22 cellular contexts compared by ENCODE assay signal in the genomic region with DNA sequence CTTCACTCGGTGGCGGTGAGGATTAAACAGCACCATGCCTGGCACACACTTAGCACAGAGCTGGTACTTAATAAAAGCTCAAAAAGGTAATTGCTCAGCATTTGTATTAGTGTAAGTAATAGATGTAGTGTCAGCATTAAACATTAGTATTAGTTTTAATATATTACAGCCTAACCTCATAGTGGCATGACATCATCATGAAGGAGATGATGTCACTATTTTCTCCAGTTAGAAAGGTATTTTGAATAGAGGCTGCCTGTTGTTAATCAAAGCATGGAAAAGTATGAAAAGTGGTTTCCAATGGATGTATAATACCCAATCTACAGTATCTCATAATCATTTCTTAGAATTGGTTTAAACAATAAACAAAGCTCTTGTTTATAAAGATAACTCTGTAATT. TPM values are rescaled to one million over a fixed set of nuclear protein-coding genes. Genes with fewer than 3 reads are reported as not detected.
DNase-seq lines count a peak whose midpoint lies in the region; ATAC-seq, FAIRE-seq and TF ChIP-seq lines count a peak whose summit lies in the region.
"Had no signal": no experiment of that assay in that cellular context is flagged by ENCODE, and none has a peak within 500 bp of the region (broad histone marks: within the 10 kb centered on the region; RNA-seq: fewer than 3 reads in every experiment).

No MANE protein-coding gene starts in this region.

- intact Hi-C loops in HepG2 (cut with micrococcal nuclease; ENCODE audit: unreplicated experiment) (no loop called here), right lobe of liver (cut with DNase I) (no loop called here), K562 (cut with micrococcal nuclease) (no loop called here)

- no peak for TF ChIP-seq EP300 in HepG2 (IDR thresholded peaks at IDR 0.05; ENCODE audit: low read depth in 2 of 2, low read length in 2 of 2)
- no peak for TF ChIP-seq EP300 in HepG2 (CRISPR knock-in tag; IDR thresholded peaks at IDR 0.05; ENCODE audit: borderline replicate concordance)
- no peak for TF ChIP-seq EP300 in K562 (IDR thresholded peaks at IDR 0.05; ENCODE audit: low read length)

- no peak overlapping the region for H3K4me3 Mint-ChIP-seq in osteocyte (ENCODE audit: unreplicated experiment)
- H3K4me3 Mint-ChIP-seq: CD4-positive, alpha-beta memory T cell had no signal

- BruUV-seq in HepG2 (replicated peaks; lab: Mats Ljungman, UMichigan) (no TSS peak), K562 (replicated peaks; lab: Mats Ljungman, UMichigan) (no TSS peak)

- H3K9me3 Mint-ChIP-seq in osteocyte (ENCODE audit: unreplicated experiment) = no peaks in the 10 kb centered on the region
- H3K9me3 Mint-ChIP-seq: CD4-positive, alpha-beta memory T cell had no signal

- H3K4me1 ChIP-seq in HepG2 (ENCODE audit: insufficient read depth, low read length) = no peaks in the 10 kb centered on the region
- no peaks in the 10 kb centered on the region for H3K4me1 ChIP-seq in right lobe of liver
- no peaks in the 10 kb centered on the region for H3K4me1 ChIP-seq in K562 (replicated peaks in 1 of 2; ENCODE audit: control insufficient read depth in 2 of 2, insufficient read depth in 2 of 2, low read length in 2 of 2)
- H3K4me1 ChIP-seq: BE2C had no signal

- POLR2A ChIA-PET in HepG2 (lab: Yijun Ruan, JAX) (no interaction called here), K562 (lab: Yijun Ruan, JAX) (interaction anchor here (1.3 kb wide), 1 partner anchor 12 kb away, joined by 6 read pairs; no protein-coding TSS in a partner anchor)

- no peaks in the 10 kb centered on the region for H3K9me1 ChIP-seq in K562 (ENCODE audit: control insufficient read depth, insufficient read depth, low read length)

- no peaks in the 10 kb centered on the region for H3K36me3 Mint-ChIP-seq in osteocyte (ENCODE audit: unreplicated experiment)
- H3K36me3 Mint-ChIP-seq: CD4-positive, alpha-beta memory T cell had no signal

- no peak for TF ChIP-seq CTCF in HepG2 (CRISPR knock-in tag; IDR thresholded peaks at IDR 0.05)
- TF ChIP-seq CTCF in right lobe of liver (IDR thresholded peaks at IDR 0.05) = no peak
- TF ChIP-seq CTCF in K562 (IDR thresholded peaks at IDR 0.05 in 2 of 3, conservative IDR thresholded peaks at IDR 0.05 in 1 of 3; ENCODE audit: insufficient read depth in 2 of 3, low read depth in 1 of 3, low read length in 3 of 3) = no peak
- TF ChIP-seq CTCF in osteocyte (IDR thresholded peaks at IDR 0.05) = no peak

- H3K27me3 ChIP-seq in HepG2 (ENCODE audit: control insufficient read depth in 1 of 2, insufficient read depth in 2 of 2, low read length in 2 of 2) (peaks cover 0 to 17% of the 10 kb centered on the region in 2 experiments; a peak in 2 of 5 replicates), right lobe of liver (no peaks in the 10 kb centered on the region), K562 (ENCODE audit: control insufficient read depth in 2 of 2, insufficient read depth in 2 of 2, low read length in 2 of 2) (peaks cover 0 to 16% of the 10 kb centered on the region in 2 experiments; a peak in 3 of 5 replicates)
- H3K27me3 ChIP-seq: BE2C; BLaER1 treated with 17β-estradiol and CSF1 and Interleukin-3, amounts not matched to agents 10 nM and 100 nM had no signal

- in situ Hi-C loops in HepG2 (cut with HindIII; ENCODE audit: extremely low pct_ligation_motif_present, low pct_unique_long_range_greater_than_20kb) = no loop called here
- in situ Hi-C loops in K562 (cut with MboI) = no loop called here

- H2AFZ ChIP-seq in HepG2 (ENCODE audit: low read length) (no peak overlapping the region), K562 (ENCODE audit: low read depth, low read length) (no peak overlapping the region)

- no peak for FAIRE-seq in HepG2 (lab: Jason Lieb, UNC)
- no peak for FAIRE-seq in K562 (lab: Jason Lieb, UNC)
- FAIRE-seq: A204.1, G401.6, GM19239 had no signal

- H3K27me3 Mint-ChIP-seq in osteocyte (ENCODE audit: unreplicated experiment) = peaks cover 6% of the 10 kb centered on the region

- no peak overlapping the region for H3K27ac ChIP-seq in HepG2 (ENCODE audit: extremely low read length, insufficient read depth, low read length)
- no peak overlapping the region for H3K27ac ChIP-seq in right lobe of liver
- no peak overlapping the region for H3K27ac ChIP-seq in K562 (ENCODE audit: extremely low read depth, low read depth, low read length)
- H3K27ac ChIP-seq: 22Rv1; BLaER1 treated with 17β-estradiol and CSF1 and Interleukin-3, amounts not matched to agents 10 nM and 100 nM had no signal

- 44% methylated on average over 2 of the region's 2 CpGs for WGBS in HepG2 (ENCODE audit: low lambda C conversion rate)
- 100% methylated on average over 2 of the region's 2 CpGs for WGBS in right lobe of liver (ENCODE audit: insufficient coverage, low coverage, low lambda C conversion rate, missing lambda C conversion rate)
- 4% methylated on average over 2 of the region's 2 CpGs for WGBS in K562 (ENCODE audit: insufficient coverage, low coverage, missing lambda C conversion rate)

- H3K4me1 Mint-ChIP-seq in osteocyte (ENCODE audit: unreplicated experiment) = no peaks in the 10 kb centered on the region
- H3K4me1 Mint-ChIP-seq: CD4-positive, alpha-beta memory T cell had no signal

- H3K4me3 ChIP-seq in HepG2 (replicated peaks in 1 of 3; ENCODE audit: insufficient read depth in 1 of 3, low read depth in 2 of 3, low read length in 3 of 3) = no peak overlapping the region
- H3K4me3 ChIP-seq in right lobe of liver = no peak overlapping the region
- no peak overlapping the region for H3K4me3 ChIP-seq in K562
- H3K4me3 ChIP-seq: BLaER1 treated with 17β-estradiol and CSF1 and Interleukin-3, amounts not matched to agents 10 nM and 100 nM had no signal

- no peaks in the 10 kb centered on the region; the same call in 1 of the 2 replicates for H4K20me1 ChIP-seq in HepG2 (ENCODE audit: insufficient read depth, low read length)
- H4K20me1 ChIP-seq in K562 (replicated peaks; ENCODE audit: control insufficient read depth, insufficient read depth, low read length) = no peaks in the 10 kb centered on the region
- H4K20me1 ChIP-seq: BLaER1 treated with 17β-estradiol and CSF1 and Interleukin-3, amounts not matched to agents 10 nM and 100 nM had no signal

- H3K36me3 ChIP-seq in HepG2 (replicated peaks in 1 of 2; ENCODE audit: control insufficient read depth in 1 of 2, insufficient read depth in 2 of 2, low read length in 2 of 2) (no peaks in the 10 kb centered on the region), right lobe of liver (no peaks in the 10 kb centered on the region), K562 (ENCODE audit: control insufficient read depth, insufficient read depth, low read length) (no peaks in the 10 kb centered on the region)
- H3K36me3 ChIP-seq: BE2C; BLaER1 treated with 17β-estradiol and CSF1 and Interleukin-3, amounts not matched to agents 10 nM and 100 nM had no signal

- TF ChIP-seq POLR2A in HepG2 (IDR thresholded peaks at IDR 0.05; ENCODE audit: insufficient read depth in 1 of 2, low read depth in 2 of 2, low read length in 2 of 2) = no peak
- no peak for TF ChIP-seq POLR2A in right lobe of liver (IDR thresholded peaks at IDR 0.05)
- no peak for TF ChIP-seq POLR2A in K562 (conservative IDR thresholded peaks at IDR 0.05)

- H3K79me2 ChIP-seq in HepG2 (ENCODE audit: insufficient read depth, low read length) (no peaks in the 10 kb centered on the region), K562 (ENCODE audit: control insufficient read depth, insufficient read depth, low read length) (no peaks in the 10 kb centered on the region)

- DNase-seq in HepG2 (ENCODE audit: low spot score) = no peak
- DNase-seq in right lobe of liver = no peak
- no peak for DNase-seq in K562 (ENCODE audit: extremely low read depth in 1 of 4, low spot score in 3 of 4)
- peak; percentile 40 for DNase-seq in osteocyte (ENCODE audit: extremely low spot score, unreplicated experiment)
- no peak for DNase-seq in NCI-H345 treated with DMSO at 0.1 percent for 48 hours (lab: John Stamatoyannopoulos, UW; ENCODE audit: unreplicated experiment)
- DNase-seq in activated effector memory CD4-positive, alpha-beta T cell treated with anti-CD3 and anti-CD28 coated beads, Interleukin-2, amount 50 U/mL, for 16 hours = no peak
- DNase-seq: ACHN; AML-193; BE2C; Calu3; CD4-positive, alpha-beta memory T cell; COR-L47; DMS53; DMS79 treated with DMSO at 0.1 percent for 48 hours; GOT3; H7; HCEC 1CT had no signal

- ATAC-seq in HepG2 (no peak), right lobe of liver (no peak), K562 (no peak)

- H3K4me2 ChIP-seq in HepG2 (ENCODE audit: low read depth, low read length) (no peak overlapping the region), K562 (ENCODE audit: insufficient read depth, low read length) (no peak overlapping the region)
- H3K4me2 ChIP-seq: BLaER1 treated with 17β-estradiol and CSF1 and Interleukin-3, amounts not matched to agents 10 nM and 100 nM had no signal

- no peak overlapping the region for H3K27ac Mint-ChIP-seq in osteocyte (ENCODE audit: unreplicated experiment)
- H3K27ac Mint-ChIP-seq: CD4-positive, alpha-beta memory T cell had no signal

- H3K9ac ChIP-seq in HepG2 (ENCODE audit: insufficient read depth, low read depth, low read length) (no peak overlapping the region), K562 (ENCODE audit: insufficient read depth in 1 of 2, low read depth in 2 of 2, low read length in 2 of 2) (no peak overlapping the region)
- H3K9ac ChIP-seq: BLaER1 treated with 17β-estradiol and CSF1 and Interleukin-3, amounts not matched to agents 10 nM and 100 nM had no signal

- CTCF ChIA-PET in HepG2 (lab: Yijun Ruan, JAX; ENCODE audit: low intra/inter-chr PET ratio, low total read pairs) (no interaction called here), K562 (lab: Yijun Ruan, JAX; ENCODE audit: low intra/inter-chr PET ratio) (no interaction called here)

- H3K9me3 ChIP-seq in HepG2 (ENCODE audit: low read length) = no peaks in the 10 kb centered on the region
- no peaks in the 10 kb centered on the region for H3K9me3 ChIP-seq in right lobe of liver
- H3K9me3 ChIP-seq in K562 (replicated peaks; ENCODE audit: control insufficient read depth, insufficient read depth, low read depth, low read length) = no peaks in the 10 kb centered on the region
- H3K9me3 ChIP-seq: BE2C; BLaER1 treated with 17β-estradiol and CSF1 and Interleukin-3, amounts not matched to agents 10 nM and 100 nM had no signal

- TF ChIP-seq RAD21 in HepG2 (CRISPR knock-in tag; IDR thresholded peaks at IDR 0.05) = no peak
- TF ChIP-seq RAD21 in K562 (CRISPR knock-in tag; conservative IDR thresholded peaks at IDR 0.05 in 1 of 2, IDR thresholded peaks at IDR 0.05 in 1 of 2) = no peak

RNA-seq across cellular contexts. Expression of a gene that starts 49.0 kb away (rescaled TPM):
- total RNA-seq in HepG2 (2016; rRNA removed; fragmentation: Illumina TruSeq; extraction: Trizol) = 1.9 and 2.1 TPM in 2 replicates
- 0.20 and 0.26 TPM in 2 replicates for total RNA-seq in HepG2 (2016; cell fraction: cytosol; rRNA removed; fragmentation: Illumina TruSeq; extraction: Trizol; ENCODE audit: low read depth)
- 1.7 and 2.0 TPM in 2 replicates for total RNA-seq in HepG2 (2016; cell fraction: insoluble cytoplasmic fraction; rRNA removed; fragmentation: Illumina TruSeq; extraction: Trizol)
- 0.99 and 1.1 TPM in 2 replicates for total RNA-seq in HepG2 (2016; cell fraction: membrane; rRNA removed; fragmentation: Illumina TruSeq; extraction: Trizol)
- 2.1 and 3.3 TPM in 2 replicates for total RNA-seq in HepG2 (2016; cell fraction: nucleus; rRNA removed; fragmentation: Illumina TruSeq; extraction: Trizol)
- polyA plus RNA-seq in HepG2 (2011; rRNA removed) = 3.0 and 3.9 TPM in 2 replicates
- 3.7 and 4.4 TPM in 2 replicates for polyA plus RNA-seq in HepG2 (2011; cell fraction: cytosol; rRNA removed)
- 6.0 and 8.6 TPM in 2 replicates for polyA plus RNA-seq in HepG2 (2011; cell fraction: nucleus; rRNA removed)
- 4.4 and 7.1 TPM in 2 replicates for polyA plus RNA-seq in HepG2 (2012)
- polyA plus RNA-seq in HepG2 (2016; cell fraction: cytosol; fragmentation: Illumina TruSeq; extraction: Trizol; ENCODE audit: low read depth) = 0.21 and 0.40 TPM in 2 replicates
- 1.4 and 2.4 TPM in 2 replicates for polyA plus RNA-seq in HepG2 (2016; cell fraction: insoluble cytoplasmic fraction; fragmentation: Illumina TruSeq; extraction: Trizol; ENCODE audit: low read depth)
- polyA plus RNA-seq in HepG2 (2016; cell fraction: membrane; fragmentation: Illumina TruSeq; extraction: Trizol; ENCODE audit: low read depth) = 0.76 and 0.80 TPM in 2 replicates
- 2.7 and 2.8 TPM in 2 replicates for polyA plus RNA-seq in HepG2 (2016; cell fraction: nucleus; fragmentation: Illumina TruSeq; extraction: Trizol; ENCODE audit: insufficient read depth, low read depth)
- 6.4 TPM in 1 of 2 replicates, not detected in the other for polyA minus RNA-seq in HepG2 (2011; rRNA and poly(A)+ RNA removed; ENCODE audit: low replicate concordance)
- polyA minus RNA-seq in HepG2 (2011; cell fraction: cytosol; rRNA and poly(A)+ RNA removed) = 2.1 and 2.5 TPM in 2 replicates
- polyA minus RNA-seq in HepG2 (2011; cell fraction: nucleus; rRNA and poly(A)+ RNA removed) = 4.4 and 5.8 TPM in 2 replicates
- 1 to 10 TPM in 1 of 6 experiments, under 1 TPM in 2, not detected in 3; 0.62 to 1.3 (median 0.80) TPM for total RNA-seq in right lobe of liver
- total RNA-seq in K562 (2011; cell fraction: chromatin; rRNA removed; ENCODE audit: low replicate concordance) = 0.79 TPM in 1 of 2 replicates, not detected in the other
- 0.92 and 1.2 TPM in 2 replicates for total RNA-seq in K562 (2011; cell fraction: nucleolus; rRNA removed)
- 0.66 TPM in 1 of 2 replicates, not detected in the other for total RNA-seq in K562 (2011; cell fraction: nucleoplasm; rRNA removed)
- total RNA-seq in K562 (2014; rRNA removed) = not detected in 2 replicates
- total RNA-seq in K562 (2014; rRNA removed; fragmentation: Illumina TruSeq; extraction: Trizol) = not detected in 2 replicates
- not detected in 2 replicates for total RNA-seq in K562 (2015; rRNA removed; fragmentation: Illumina TruSeq; extraction: Trizol)
- not detected in 2 replicates for total RNA-seq in K562 (2021)
- polyA plus RNA-seq in K562 (2011; rRNA removed) = 0.18 TPM in 1 of 2 replicates, not detected in the other
- polyA plus RNA-seq in K562 (2011; cell fraction: cytosol; rRNA removed) = 0.04 TPM in 1 of 2 replicates, not detected in the other
- 0.06 and 0.71 TPM in 2 replicates for polyA plus RNA-seq in K562 (2011; cell fraction: nucleus; rRNA removed)
- polyA plus RNA-seq in K562 (2012) = 0.20 and 0.37 TPM in 2 replicates
- polyA plus RNA-seq in K562 (2014; fragmentation: Illumina TruSeq; extraction: Trizol) = 0.10 and 0.14 TPM in 2 replicates
- polyA plus RNA-seq in K562 (2014; fragmentation: Nextera tagmentation; extraction: Ambion mirVana) = under 1 TPM in 1 of 2 experiments, not detected in 1; 0.10 TPM
- polyA plus RNA-seq in K562 (2014; rRNA removed) = 0.08 and 0.11 TPM in 2 replicates
- 0.21 TPM in 1 of 2 replicates, not detected in the other for polyA minus RNA-seq in K562 (2011; rRNA and poly(A)+ RNA removed)
- polyA minus RNA-seq in K562 (2011; cell fraction: cytosol; rRNA and poly(A)+ RNA removed) = not detected in 2 replicates
- 1.2 TPM in 1 of 2 replicates, not detected in the other for polyA minus RNA-seq in K562 (2011; cell fraction: nucleus; rRNA and poly(A)+ RNA removed)
- not detected in 2 replicates for total RNA-seq in osteocyte
- total RNA-seq: Calu3; CD4-positive, alpha-beta memory T cell had no signal
- polyA plus RNA-seq: CD4-positive, alpha-beta memory T cell had no signal
